ENCODE assay signal across 18 cellular contexts in genomic region chr5:8473827-8474568, GRCh38.
A peak's percentile ranks its signal among the peaks of the same experiment; 100 is the strongest.
DNase-seq lines count a peak whose midpoint lies in the region; ATAC-seq, FAIRE-seq and TF ChIP-seq lines count a peak whose summit lies in the region.
"Had no signal": no experiment of that assay in that cellular context is flagged by ENCODE, and none has a peak within 500 bp of the region (broad histone marks: within the 10 kb centered on the region; RNA-seq: fewer than 3 reads in every experiment).

No MANE protein-coding gene starts in this region.

- no peak overlapping the region for H3K14ac ChIP-seq in H1 (ENCODE audit: insufficient read length)

- peaks cover 2% of the 10 kb centered on the region for H3K36me3 Mint-ChIP-seq in mesothelial cell of epicardium
- H3K36me3 Mint-ChIP-seq in stimulated activated naive B cell treated with anti-CD40 and anti-IgM and Interleukin-4, amounts not matched to agents 10 μg/mL and 1 μg/mL and 100 μg/mL, for 72 hours, result peaks cover 4 to 16% of the 10 kb centered on the region in 2 donors

- no peak overlapping the region for H4K8ac ChIP-seq in H1 (ENCODE audit: extremely low read depth, insufficient read depth, low read length)

- no peak overlapping the region for H2BK120ac ChIP-seq in H1 (replicated peaks; ENCODE audit: low read depth, low read length)

- H3K4ac ChIP-seq in H1 (replicated peaks; ENCODE audit: insufficient read length, low read depth, low read length), result no peak overlapping the region

- H3K27ac ChIP-seq in H1 (ENCODE audit: low read depth, low read length), result no peak overlapping the region
- H3K27ac ChIP-seq: gastrocnemius medialis, ovary had no signal

- no peaks in the 10 kb centered on the region for H3K23me2 ChIP-seq in H1 (ENCODE audit: low read depth, low read length)

- CTCF ChIA-PET in H1 (lab: Charles Lee; ENCODE audit: partially characterized antibody), result interaction anchor here (0.7 to 1.0 kb wide), 5 partner anchors 8 to 492 kb away, joined by 3 read pairs; no protein-coding TSS in a partner anchor

- no peaks in the 10 kb centered on the region for H3K79me1 ChIP-seq in H1 (ENCODE audit: low read depth, low read length)

- no peaks in the 10 kb centered on the region for H3K79me2 ChIP-seq in H1 (ENCODE audit: control insufficient read depth in 1 of 2, insufficient read depth in 2 of 2, low read length in 2 of 2)

- no peak for TF ChIP-seq POLR2A in H1 (IDR thresholded peaks at IDR 0.05; ENCODE audit: control extremely low read depth in 1 of 2, low read depth in 2 of 2, low read length in 2 of 2)

- H3K4me1 Mint-ChIP-seq in mesothelial cell of epicardium, result no peaks in the 10 kb centered on the region
- H3K4me1 Mint-ChIP-seq in stimulated activated naive B cell treated with anti-CD40 and anti-IgM and Interleukin-4, amounts not matched to agents 10 μg/mL and 1 μg/mL and 100 μg/mL, for 72 hours, result no peaks in the 10 kb centered on the region
- H3K4me1 Mint-ChIP-seq: central memory CD8-positive, alpha-beta T cell had no signal

- no peak overlapping the region for H3K27ac Mint-ChIP-seq in mesothelial cell of epicardium
- H3K27ac Mint-ChIP-seq in stimulated activated naive B cell treated with anti-CD40 and anti-IgM and Interleukin-4, amounts not matched to agents 10 μg/mL and 1 μg/mL and 100 μg/mL, for 72 hours, result no peak overlapping the region

- no peak overlapping the region for H4K91ac ChIP-seq in H1 (replicated peaks; ENCODE audit: insufficient read length, low read length)

- FAIRE-seq in H1 (lab: Jason Lieb, UNC), result peak; percentile 77
- FAIRE-seq: urothelium cell line had no signal

- H3K4me3 Mint-ChIP-seq in mesothelial cell of epicardium, result no peak overlapping the region
- no peak overlapping the region for H3K4me3 Mint-ChIP-seq in stimulated activated naive B cell treated with anti-CD40 and anti-IgM and Interleukin-4, amounts not matched to agents 10 μg/mL and 1 μg/mL and 100 μg/mL, for 72 hours
- H3K4me3 Mint-ChIP-seq: central memory CD8-positive, alpha-beta T cell had no signal

- no peak overlapping the region for H3K4me3 ChIP-seq in HFF-Myc (replicated peaks; ENCODE audit: low read depth, low read length)
- H3K4me3 ChIP-seq in H1 (ENCODE audit: extremely low read depth in 1 of 4, insufficient read depth in 2 of 4, low read depth in 3 of 4, low read length in 4 of 4), result no peak overlapping the region
- H3K4me3 ChIP-seq: gastrocnemius medialis, ovary had no signal

- no peak overlapping the region for H3K9ac ChIP-seq in H1 (replicated peaks in 1 of 4; ENCODE audit: extremely low read depth in 1 of 4, low read depth in 3 of 4, low read length in 3 of 4)

- H2AK5ac ChIP-seq in H1 (ENCODE audit: low read depth, low read length), result no peak overlapping the region

- H3K4me2 ChIP-seq in H1 (ENCODE audit: insufficient read depth in 1 of 2, low read depth in 2 of 2, low read length in 2 of 2), result no peak overlapping the region

- H2BK12ac ChIP-seq in H1 (ENCODE audit: low read depth, low read length), result no peak overlapping the region

- ATAC-seq in stimulated activated naive B cell treated with anti-CD40 and anti-IgM and Interleukin-4, amounts not matched to agents 10 μg/mL and 1 μg/mL and 100 μg/mL, for 72 hours (replicated peaks), result no peak
- no peak for ATAC-seq in HG03280 (IDR thresholded peaks at IDR 0.05; ENCODE audit: unreplicated experiment)
- ATAC-seq: gastrocnemius medialis had no signal

- H3K9me3 ChIP-seq in H1 (ENCODE audit: insufficient read depth in 2 of 2, low read depth in 1 of 2, low read length in 1 of 2), result peaks cover 21 to 24% of the 10 kb centered on the region in 2 experiments
- H3K9me3 ChIP-seq: gastrocnemius medialis, ovary had no signal

- no peaks in the 10 kb centered on the region; a peak in 3 of 8 replicates for H3K36me3 ChIP-seq in H1 (ENCODE audit: control insufficient read depth in 2 of 4, insufficient read depth in 4 of 4, low read length in 3 of 4)
- H3K36me3 ChIP-seq: gastrocnemius medialis, ovary had no signal

- H3K56ac ChIP-seq in H1 (replicated peaks; ENCODE audit: insufficient read length, low read depth, low read length), result no peak overlapping the region

- TF ChIP-seq RAD21 in H1 (IDR thresholded peaks at IDR 0.05 in 1 of 2, conservative IDR thresholded peaks at IDR 0.05 in 1 of 2; ENCODE audit: low read depth in 2 of 2, low read length in 2 of 2), result peak; percentile 49 to 55

- H2AFZ ChIP-seq in H1 (ENCODE audit: low read length), result 0 out of 2 replicates have a peak overlapping the region, but pooled peaks have one; percentile 38

- POLR2A ChIA-PET in H1 (lab: Charles Lee; ENCODE audit: partially characterized antibody), result no interaction called here

- 52% methylated on average over 6 of the region's 6 CpGs; no CpG with 5 or more reads in 1 of the 2 experiments for WGBS in H1 (ENCODE audit: extremely low coverage in 1 of 2, insufficient coverage in 1 of 2, insufficient read length in 1 of 2, insufficient replicate concordance in 2 of 2, low coverage in 1 of 2, low lambda C conversion rate in 2 of 2, missing lambda C conversion rate in 1 of 2), 2 experiments

- no peak overlapping the region for H3K18ac ChIP-seq in H1 (ENCODE audit: extremely low read depth, low read length)

- peaks cover 30% of the 10 kb centered on the region for H3K9me3 Mint-ChIP-seq in mesothelial cell of epicardium
- H3K9me3 Mint-ChIP-seq in stimulated activated naive B cell treated with anti-CD40 and anti-IgM and Interleukin-4, amounts not matched to agents 10 μg/mL and 1 μg/mL and 100 μg/mL, for 72 hours, result peaks cover 15 to 28% of the 10 kb centered on the region in 2 donors

- H3K4me1 ChIP-seq in H1 (replicated peaks in 1 of 4; ENCODE audit: control insufficient read depth in 3 of 4, insufficient read depth in 4 of 4, low read length in 3 of 4), result peaks cover 0 to 3% (median 0%) of the 10 kb centered on the region in 4 experiments; a peak in 2 of 7 replicates
- H3K4me1 ChIP-seq: Caco-2, gastrocnemius medialis had no signal

- TF ChIP-seq CTCF in AG09319 (IDR thresholded peaks at IDR 0.05; ENCODE audit: low read depth, low read length) (0 out of 2 replicates have a peak, but pooled peaks have one; percentile 1), HFF-Myc (IDR thresholded peaks at IDR 0.05; ENCODE audit: low read depth, low read length, missing control alignments) (peak; percentile 23), H1 (IDR thresholded peaks at IDR 0.05; ENCODE audit: control extremely low read depth in 1 of 3, insufficient read depth in 1 of 3, low read depth in 1 of 3, low read length in 3 of 3) (peak in 2 of 3 experiments; percentile 53 to 79; a peak in 3 of 4 replicates), mesothelial cell of epicardium (IDR thresholded peaks at IDR 0.05; ENCODE audit: unreplicated experiment) (no peak)

- no peak overlapping the region for H2BK5ac ChIP-seq in H1 (ENCODE audit: low read depth, low read length)

- no peak overlapping the region for H2BK15ac ChIP-seq in H1 (ENCODE audit: low read length)

- H3K27me3 Mint-ChIP-seq in mesothelial cell of epicardium (ENCODE audit: low read depth), result no peaks in the 10 kb centered on the region
- H3K27me3 Mint-ChIP-seq in stimulated activated naive B cell treated with anti-CD40 and anti-IgM and Interleukin-4, amounts not matched to agents 10 μg/mL and 1 μg/mL and 100 μg/mL, for 72 hours, result no peaks in the 10 kb centered on the region
- H3K27me3 Mint-ChIP-seq: central memory CD8-positive, alpha-beta T cell had no signal

- H4K20me1 ChIP-seq in H1 (replicated peaks in 1 of 2; ENCODE audit: control insufficient read depth in 1 of 2, insufficient read depth in 2 of 2, low read length in 2 of 2), result no peaks in the 10 kb centered on the region

- no peak for DNase-seq in AG09319 (ENCODE audit: extremely low read depth, low read depth)
- no peak for DNase-seq in HFF-Myc (ENCODE audit: extremely low read depth, low read depth)
- peak in 1 of 2 experiments; percentile 53 for DNase-seq in H1 (ENCODE audit: low read depth in 1 of 2, low spot score in 2 of 2)
- peak; percentile 60 for DNase-seq in iPS-NIHi7 (ENCODE audit: extremely low spot score)
- no peak for DNase-seq in NCI-H128 (lab: John Stamatoyannopoulos, UW; ENCODE audit: unreplicated experiment)
- no peak for DNase-seq in mesothelial cell of epicardium (ENCODE audit: low spot score in 2 of 2, unreplicated experiment in 2 of 2)
- no peak for DNase-seq in stimulated activated naive B cell treated with anti-CD40 and anti-IgM and Interleukin-4, amounts not matched to agents 10 μg/mL and 1 μg/mL and 100 μg/mL, for 72 hours
- DNase-seq: amygdala; Caco-2; effector CD8-positive, alpha-beta T cell; gastrocnemius medialis; NCI-H1436; NK-92 treated with Interleukin-12 subunit alpha and Interleukin-12 subunit beta, amount 100 ng/mL, for 24 hours; ovary; stimulated activated CD4-positive, alpha-beta T cell treated with anti-CD3 and anti-CD28 coated beads, Interleukin-4, amount 100 ng/mL, for 24 hours had no signal

- no peak overlapping the region for H4K5ac ChIP-seq in H1 (ENCODE audit: insufficient read length, low read depth, low read length)

- TF ChIP-seq EP300 in H1 (IDR thresholded peaks at IDR 0.05; ENCODE audit: borderline replicate concordance in 1 of 2, low read depth in 2 of 2, low read length in 2 of 2), result no peak

- H3K27me3 ChIP-seq in H1 (replicated peaks in 1 of 4; ENCODE audit: control insufficient read depth in 3 of 4, extremely low read depth in 1 of 4, insufficient read depth in 3 of 4, low read length in 3 of 4), result no peaks in the 10 kb centered on the region
- H3K27me3 ChIP-seq: gastrocnemius medialis, ovary had no signal

- no peak overlapping the region for H3K23ac ChIP-seq in H1 (ENCODE audit: insufficient read length)

- no peak overlapping the region for H2BK20ac ChIP-seq in H1 (ENCODE audit: low read length)

TF ChIP-seq in H1, 55 proteins besides CTCF, POLR2A, EP300 and RAD21 (continues in another document):
- 0 out of 2 replicates have a peak, but pooled peaks have one; percentile 14 for TF ChIP-seq YY1 (IDR thresholded peaks at IDR 0.05; ENCODE audit: low read depth, low read length)
- 0 out of 2 replicates have a peak, but pooled peaks have one; percentile 16 for TF ChIP-seq TEAD4 (IDR thresholded peaks at IDR 0.05; ENCODE audit: low read depth, low read length)
- no peak for TF ChIP-seq SIX5 (IDR thresholded peaks at IDR 0.05; ENCODE audit: low read depth, low read length)
- TF ChIP-seq, protein P1, sequence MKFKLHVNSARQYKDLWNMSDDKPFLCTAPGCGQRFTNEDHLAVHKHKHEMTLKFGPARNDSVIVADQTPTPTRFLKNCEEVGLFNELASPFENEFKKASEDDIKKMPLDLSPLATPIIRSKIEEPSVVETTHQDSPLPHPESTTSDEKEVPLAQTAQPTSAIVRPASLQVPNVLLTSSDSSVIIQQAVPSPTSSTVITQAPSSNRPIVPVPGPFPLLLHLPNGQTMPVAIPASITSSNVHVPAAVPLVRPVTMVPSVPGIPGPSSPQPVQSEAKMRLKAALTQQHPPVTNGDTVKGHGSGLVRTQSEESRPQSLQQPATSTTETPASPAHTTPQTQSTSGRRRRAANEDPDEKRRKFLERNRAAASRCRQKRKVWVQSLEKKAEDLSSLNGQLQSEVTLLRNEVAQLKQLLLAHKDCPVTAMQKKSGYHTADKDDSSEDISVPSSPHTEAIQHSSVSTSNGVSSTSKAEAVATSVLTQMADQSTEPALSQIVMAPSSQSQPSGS (IDR thresholded peaks at IDR 0.05; ENCODE audit: low read length), result no peak
- TF ChIP-seq JUN (IDR thresholded peaks at IDR 0.05; ENCODE audit: low read depth, low read length), result no peak
- no peak for TF ChIP-seq CHD1 (IDR thresholded peaks at IDR 0.05; ENCODE audit: low read depth, low read length)
